14 cellular contexts compared by ENCODE assay signal in the genomic region with DNA sequence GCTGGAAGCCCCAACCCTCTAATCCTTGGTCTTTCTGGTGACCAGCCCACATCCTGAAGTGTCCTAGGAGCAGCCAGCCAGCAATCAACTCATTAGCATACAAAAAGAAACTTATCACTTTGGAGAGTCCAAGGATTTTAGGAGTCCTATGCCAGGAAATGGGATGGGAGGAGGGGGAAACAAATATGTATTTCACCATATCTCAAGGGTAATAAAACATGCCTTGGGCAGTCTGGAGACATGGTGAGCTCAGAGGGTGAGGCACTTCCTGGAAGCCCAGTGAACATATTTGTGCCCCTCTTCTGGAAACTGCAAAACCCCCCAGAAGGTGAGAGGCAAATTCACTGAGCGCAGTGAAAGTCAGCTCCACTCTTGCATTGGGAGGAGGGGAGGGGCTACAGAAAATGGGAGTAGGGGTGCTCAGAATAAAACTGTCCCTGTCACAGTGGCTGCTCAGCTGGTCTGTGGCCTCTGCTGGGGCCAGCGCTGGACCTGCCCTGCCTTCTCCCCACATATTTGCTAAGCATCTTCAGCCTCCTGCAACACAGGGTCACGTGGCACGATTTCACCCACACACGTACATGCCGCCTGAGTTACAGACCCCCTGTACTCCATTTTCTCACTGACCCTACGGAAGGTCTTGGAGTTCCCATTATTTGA. TPM values are rescaled to one million over a fixed set of nuclear protein-coding genes. Genes with fewer than 3 reads are reported as not detected.
A peak's percentile ranks its signal among the peaks of the same experiment; 100 is the strongest.
DNase-seq lines count a peak whose midpoint lies in the region; ATAC-seq, FAIRE-seq and TF ChIP-seq lines count a peak whose summit lies in the region.
"Had no signal": no experiment of that assay in that cellular context is flagged by ENCODE, and none has a peak within 500 bp of the region (broad histone marks: within the 10 kb centered on the region; RNA-seq: fewer than 3 reads in every experiment).

No MANE protein-coding gene starts in this region.

- FAIRE-seq in H54 (lab: Jason Lieb, UNC) = no peak
- FAIRE-seq: islet of Langerhans had no signal

- intact Hi-C loops in colonic mucosa (cut with DNase I) = no loop called here

- H3K36me3 ChIP-seq in H7 (replicated peaks; ENCODE audit: control insufficient read depth, insufficient read depth, low read length) (no peaks in the 10 kb centered on the region), colonic mucosa (no peaks in the 10 kb centered on the region), neural progenitor cell (no peaks in the 10 kb centered on the region)

- H3K4me2 ChIP-seq in neural progenitor cell = no peak overlapping the region

- no peaks in the 10 kb centered on the region for H3K36me3 Mint-ChIP-seq in neural progenitor cell
- H3K36me3 Mint-ChIP-seq: activated naive CD4-positive, alpha-beta T cell treated with anti-CD3 and anti-CD28 coated beads, Interleukin-2, amount 50 U/mL, for 24 hours; natural killer cell had no signal

- H2AFZ ChIP-seq in neural progenitor cell (replicated peaks) = no peak overlapping the region

- H3K27me3 Mint-ChIP-seq in neural progenitor cell (ENCODE audit: insufficient read depth, low read depth) = peaks cover 23% of the 10 kb centered on the region
- H3K27me3 Mint-ChIP-seq: activated naive CD4-positive, alpha-beta T cell treated with anti-CD3 and anti-CD28 coated beads, Interleukin-2, amount 50 U/mL, for 24 hours had no signal

- peak; percentile 27 for DNase-seq in AG08395 (ENCODE audit: low spot score)
- peak; percentile 39 for DNase-seq in H7
- DNase-seq in colonic mucosa = peak; percentile 60
- no peak for DNase-seq in neural progenitor cell (ENCODE audit: low spot score)
- DNase-seq in H54 (ENCODE audit: insufficient read length, low spot score) = no peak
- no peak for DNase-seq in NCI-H2227 (lab: John Stamatoyannopoulos, UW; ENCODE audit: unreplicated experiment)
- DNase-seq in T-helper 9 cell = no peak
- DNase-seq: activated CD4-positive, alpha-beta T cell treated with anti-CD3 and anti-CD28 coated beads for 4 hours; GDM1; Karpas-422; natural killer cell had no signal

- H4K20me1 ChIP-seq in neural progenitor cell (ENCODE audit: low read depth) = no peaks in the 10 kb centered on the region

- H3K27ac Mint-ChIP-seq in neural progenitor cell = peak overlapping the region; percentile 50
- H3K27ac Mint-ChIP-seq: activated naive CD4-positive, alpha-beta T cell treated with anti-CD3 and anti-CD28 coated beads, Interleukin-2, amount 50 U/mL, for 24 hours; natural killer cell had no signal

- peak overlapping the region; percentile 0 to 43 for H3K9ac ChIP-seq in colonic mucosa (ENCODE audit: low read depth in 2 of 2, low read length in 2 of 2)
- H3K9ac ChIP-seq in neural progenitor cell = no peak overlapping the region

- H3F3A ChIP-seq in neural progenitor cell (ENCODE audit: low read depth) = no peaks in the 10 kb centered on the region

- H3K4me1 Mint-ChIP-seq in neural progenitor cell = peaks cover 45% of the 10 kb centered on the region

- no peak for TF ChIP-seq POLR2A in H54 (IDR thresholded peaks at IDR 0.05; ENCODE audit: low read depth, low read length)

- TF ChIP-seq CTCF in colonic mucosa (IDR thresholded peaks at IDR 0.05) (no peak), neural progenitor cell (IDR thresholded peaks at IDR 0.05) (no peak)

- H3K4me3 ChIP-seq in H7 (ENCODE audit: insufficient read depth, low read depth, low read length) = no peak overlapping the region
- H3K4me3 ChIP-seq in colonic mucosa = no peak overlapping the region
- H3K4me3 ChIP-seq in neural progenitor cell = no peak overlapping the region

- peak overlapping the region; percentile 54 for H3K27ac ChIP-seq in colonic mucosa
- H3K27ac ChIP-seq in neural progenitor cell = no peak overlapping the region

- no peaks in the 10 kb centered on the region for H3K27me3 ChIP-seq in H7 (ENCODE audit: control insufficient read depth, insufficient read depth, low read length)
- H3K27me3 ChIP-seq in colonic mucosa = no peaks in the 10 kb centered on the region
- no peaks in the 10 kb centered on the region for H3K27me3 ChIP-seq in neural progenitor cell

- no peaks in the 10 kb centered on the region for H3K9me3 ChIP-seq in colonic mucosa
- no peaks in the 10 kb centered on the region for H3K9me3 ChIP-seq in neural progenitor cell (ENCODE audit: low read depth)

- H3K4me3 Mint-ChIP-seq in neural progenitor cell = peak overlapping the region; percentile 22
- H3K4me3 Mint-ChIP-seq: natural killer cell had no signal

- ATAC-seq in HG03135 (IDR thresholded peaks at IDR 0.05; ENCODE audit: unreplicated experiment) = no peak
- ATAC-seq: natural killer cell had no signal

- H3K4me1 ChIP-seq in colonic mucosa (peaks cover 30% of the 10 kb centered on the region), neural progenitor cell (peaks cover 22% of the 10 kb centered on the region)

- no peaks in the 10 kb centered on the region for H3K9me3 Mint-ChIP-seq in neural progenitor cell
- H3K9me3 Mint-ChIP-seq: activated naive CD4-positive, alpha-beta T cell treated with anti-CD3 and anti-CD28 coated beads, Interleukin-2, amount 50 U/mL, for 24 hours; natural killer cell had no signal

- no peaks in the 10 kb centered on the region for H3K79me2 ChIP-seq in neural progenitor cell (ENCODE audit: low read depth)

RNA-seq across cellular contexts. Expression of a gene that starts 17.7 kb away (rescaled TPM):
- 20.4 and 27.2 TPM in 2 replicates for total RNA-seq in H7 (2014; rRNA removed; shearing (Covaris generic))
- total RNA-seq in colonic mucosa (10 to 100 TPM; 51.0 to 54.0 TPM), neural progenitor cell (ENCODE audit: low replicate concordance) (5.8 and 12.3 TPM in 2 replicates)

Comparison
In these comparisons a context has a peak if more than half of its experiments do, and no peak if none do; other contexts are left out.
1. DNase-seq: peak in AG08395 (single experiment), H7 (single experiment) and colonic mucosa (single experiment); none in neural progenitor cell (single experiment), H54 (single experiment), NCI-H2227 (single experiment) and T-helper 9 cell (single experiment).